ENCODE assay signal across 12 cellular contexts in genomic region chr2:170221317-170222288, GRCh38. TPM values are rescaled to one million over a fixed set of nuclear protein-coding genes. Genes with fewer than 3 reads are reported as not detected.
DNase-seq lines count a peak whose midpoint lies in the region; ATAC-seq and TF ChIP-seq lines count a peak whose summit lies in the region.
"Had no signal": no experiment of that assay in that cellular context is flagged by ENCODE, and none has a peak within 500 bp of the region (broad histone marks: within the 10 kb centered on the region; RNA-seq: fewer than 3 reads in every experiment).

No MANE protein-coding gene starts in this region.

- intact Hi-C loops in IMR-90 (cut with micrococcal nuclease) = loop anchor here (5.0 to 10.0 kb wide), 3 partner anchors 129 to 287 kb away; no protein-coding TSS in a partner anchor
- intact Hi-C loops in OCI-LY7 (cut with micrococcal nuclease; ENCODE audit: unreplicated experiment) = no loop called here

- peak overlapping the region; percentile 96 to 99; a peak in 3 of 4 replicates for H4K8ac ChIP-seq in IMR-90 (ENCODE audit: low read depth in 2 of 2, low read length in 2 of 2)

- peak overlapping the region; percentile 98 for H2BK20ac ChIP-seq in IMR-90 (ENCODE audit: low read depth, low read length)

- H3K9me2 ChIP-seq in OCI-LY7 (ENCODE audit: insufficient read depth, low read length) = no peaks in the 10 kb centered on the region

- peak; percentile 22 for DNase-seq in AG08396 (ENCODE audit: low spot score)
- DNase-seq in IMR-90 = peak; percentile 76
- peak; percentile 59 for DNase-seq in astrocyte of the spinal cord (ENCODE audit: low read depth, low spot score)
- peak; percentile 81 for DNase-seq in iris pigment epithelial cell (ENCODE audit: low read depth)
- no peak for DNase-seq in amygdala (lab: John Stamatoyannopoulos, UW)
- DNase-seq in OCI-LY7 (ENCODE audit: low spot score) = no peak
- no peak for DNase-seq in GM19240 (ENCODE audit: insufficient read length, low spot score)
- DNase-seq: activated CD8-positive, alpha-beta T cell treated with anti-CD3 and anti-CD28 coated beads, Interleukin-2, amount 10 ng/mL, durations not matched to agents 7 days and 5 days; GOT3; SIG-M5 had no signal

- H3K79me1 ChIP-seq in IMR-90 (ENCODE audit: low read depth in 1 of 2, low read length in 2 of 2) = 0 out of 4 replicates have a peak, but pooled peaks cover 0 to 3% of the 10 kb centered on the region in 2 experiments

- no peaks in the 10 kb centered on the region for H3K27me3 ChIP-seq in IMR-90 (ENCODE audit: control insufficient read depth, insufficient read depth, low read length)
- H3K27me3 ChIP-seq: cardiac muscle cell had no signal

- peak; percentile 84 for ATAC-seq in IMR-90 (ENCODE audit: low read depth)
- ATAC-seq in HG03469 (IDR thresholded peaks at IDR 0.05; ENCODE audit: unreplicated experiment) = no peak

- H3K27ac ChIP-seq in IMR-90 (ENCODE audit: insufficient read depth, low read length) (peak overlapping the region; percentile 99), OCI-LY7 (ENCODE audit: low read depth, low read length, poor library complexity, severe bottlenecking) (no peak overlapping the region)
- H3K27ac ChIP-seq: cardiac muscle cell had no signal

- H3K79me2 ChIP-seq in OCI-LY7 (ENCODE audit: insufficient read depth, low read depth, low read length) = no peaks in the 10 kb centered on the region

- TF ChIP-seq RAD21 in IMR-90 (IDR thresholded peaks at IDR 0.05; ENCODE audit: low read length) = no peak

- CTCF ChIA-PET in IMR-90 (lab: Yijun Ruan, JAX) = interaction anchor here (1.0 kb wide), 1 partner anchor 28 kb away, joined by 4 read pairs; no protein-coding TSS in a partner anchor
- CTCF ChIA-PET in OCI-LY7 (lab: Charles Lee; ENCODE audit: unreplicated experiment) = no interaction called here

- H3K18ac ChIP-seq in IMR-90 (ENCODE audit: low read depth, low read length) = peak overlapping the region; percentile 99

- no peak for TF ChIP-seq CTCF in IMR-90 (conservative IDR thresholded peaks at IDR 0.05; ENCODE audit: low read depth, low read length)
- TF ChIP-seq CTCF in astrocyte of the spinal cord (IDR thresholded peaks at IDR 0.05; ENCODE audit: low read depth, low read length) = no peak
- TF ChIP-seq CTCF in OCI-LY7 (conservative IDR thresholded peaks at IDR 0.05; ENCODE audit: low read length) = no peak

- peak overlapping the region; percentile 76; the same call in 1 of the 2 replicates for H3K4me2 ChIP-seq in IMR-90 (ENCODE audit: low read depth, low read length)
- no peak overlapping the region for H3K4me2 ChIP-seq in OCI-LY7 (ENCODE audit: low read length)

- H3K4me1 ChIP-seq in IMR-90 (ENCODE audit: control insufficient read depth, insufficient read depth, low read length) (peaks cover 12% of the 10 kb centered on the region), OCI-LY7 (ENCODE audit: insufficient read depth, low read length, poor library complexity, severe bottlenecking) (no peaks in the 10 kb centered on the region)

- H3K9me1 ChIP-seq in IMR-90 (ENCODE audit: insufficient read depth, low read length) = peaks cover 5% of the 10 kb centered on the region

- in situ Hi-C loops in IMR-90 (cut with MboI; ENCODE audit: low sequenced_read_pairs) (no loop called here), astrocyte of the spinal cord (cut with HindIII; ENCODE audit: low sequenced_read_pairs) (no loop called here)

- POLR2A ChIA-PET in IMR-90 (lab: Charles Lee; ENCODE audit: unreplicated experiment) (no interaction called here), OCI-LY7 (lab: Charles Lee) (interaction anchor here (0.6 kb wide), 3 partner anchors 7 to 31 kb away, joined by 3 read pairs; no protein-coding TSS in a partner anchor)

- H3K9me3 ChIP-seq in IMR-90 (ENCODE audit: control insufficient read depth, insufficient read depth, low read length) = no peaks in the 10 kb centered on the region
- no peaks in the 10 kb centered on the region for H3K9me3 ChIP-seq in OCI-LY7 (ENCODE audit: low read length)

- H3K23ac ChIP-seq in IMR-90 (ENCODE audit: low read depth, low read length) = peak overlapping the region; percentile 97

- peak overlapping the region; percentile 86; the same call in 1 of the 2 replicates for H2AK5ac ChIP-seq in IMR-90 (ENCODE audit: low read depth, low read length)

- H2BK120ac ChIP-seq in IMR-90 (ENCODE audit: low read depth, low read length) = peak overlapping the region; percentile 99

- H2AFZ ChIP-seq in IMR-90 (replicated peaks; ENCODE audit: low read length, poor library complexity) (peak overlapping the region; percentile 88), OCI-LY7 (ENCODE audit: low read length) (no peak overlapping the region)

- H3K4me3 ChIP-seq in IMR-90 (ENCODE audit: insufficient read depth, low read depth, low read length) = peak overlapping the region; percentile 8; the same call in 1 of the 2 replicates
- H3K4me3 ChIP-seq in astrocyte of the spinal cord (ENCODE audit: low read depth, low read length) = no peak overlapping the region
- H3K4me3 ChIP-seq in OCI-LY7 (ENCODE audit: low read depth, low read length, poor library complexity, severe bottlenecking) = no peak overlapping the region
- H3K4me3 ChIP-seq: cardiac muscle cell had no signal

- H3K14ac ChIP-seq in IMR-90 (replicated peaks; ENCODE audit: low read depth, low read length) = peak overlapping the region; percentile 99

- H4K20me1 ChIP-seq in IMR-90 (ENCODE audit: insufficient read depth, low read length) = no peaks in the 10 kb centered on the region
- no peaks in the 10 kb centered on the region for H4K20me1 ChIP-seq in OCI-LY7 (ENCODE audit: insufficient read depth, low read length)

- peak overlapping the region; percentile 75 for H2AK9ac ChIP-seq in IMR-90 (replicated peaks; ENCODE audit: low read depth, low read length, poor library complexity)

- H3K36me3 ChIP-seq in IMR-90 (ENCODE audit: control insufficient read depth, insufficient read depth, low read length) (no peaks in the 10 kb centered on the region), OCI-LY7 (ENCODE audit: insufficient read depth, low read length) (no peaks in the 10 kb centered on the region)
- H3K36me3 ChIP-seq: cardiac muscle cell had no signal

- 0% methylated on average over 1 of the region's 6 CpGs; no CpG with 5 or more reads in 1 of the 2 experiments for WGBS in IMR-90 (ENCODE audit: extremely low coverage in 2 of 2, insufficient read length in 1 of 2), 2 experiments

- peak overlapping the region; percentile 94; the same call in 2 of the 3 replicates for H2BK15ac ChIP-seq in IMR-90 (ENCODE audit: low read depth, low read length)

- peak overlapping the region; percentile 97 for H3K4ac ChIP-seq in IMR-90 (ENCODE audit: low read depth, low read length)

- H2BK5ac ChIP-seq in IMR-90 (ENCODE audit: low read depth, low read length, poor library complexity, severe bottlenecking) = peak overlapping the region; percentile 100

- peak overlapping the region; percentile 45 for H3K9ac ChIP-seq in IMR-90 (ENCODE audit: low read depth, low read length)

- dilution Hi-C loops in IMR-90 (cut with HindIII; ENCODE audit: low sequenced_read_pairs, unreplicated experiment) = no loop called here

- BruUV-seq in IMR-90 (replicated peaks; lab: Mats Ljungman, UMichigan) (TSS peak; percentile 92), OCI-LY7 (replicated peaks; lab: Mats Ljungman, UMichigan) (no TSS peak)

- peak overlapping the region; percentile 100 for H4K5ac ChIP-seq in IMR-90 (ENCODE audit: low read depth, low read length)

- no peak for TF ChIP-seq POLR2A in IMR-90 (IDR thresholded peaks at IDR 0.05; ENCODE audit: low read depth, low read length)

- H3K56ac ChIP-seq in IMR-90 (ENCODE audit: extremely low read depth, insufficient read depth, low read length) = peak overlapping the region; percentile 83

- peak overlapping the region; percentile 98 for H4K91ac ChIP-seq in IMR-90 (ENCODE audit: insufficient read depth, low read depth, low read length)

TF ChIP-seq in IMR-90, 13 proteins besides CTCF, POLR2A, EP300 and RAD21 (continues in another document):
- TF ChIP-seq BHLHE40 (IDR thresholded peaks at IDR 0.05; ENCODE audit: low read depth, low read length) (no peak), MAFK (IDR thresholded peaks at IDR 0.05; ENCODE audit: low read depth, low read length) (no peak), USF2 (IDR thresholded peaks at IDR 0.05; ENCODE audit: low read depth, low read length) (no peak), CHD1 (IDR thresholded peaks at IDR 0.05; ENCODE audit: low read depth, low read length) (no peak), FOS (IDR thresholded peaks at IDR 0.05; ENCODE audit: low read depth, low read length) (no peak), SMC3 (IDR thresholded peaks at IDR 0.05; ENCODE audit: low read depth, low read length) (no peak), NFE2L2 (IDR thresholded peaks at IDR 0.05; ENCODE audit: low read depth, low read length) (no peak), CEBPB (IDR thresholded peaks at IDR 0.05; ENCODE audit: low read depth, low read length) (no peak), MXI1 (IDR thresholded peaks at IDR 0.05; ENCODE audit: borderline replicate concordance, low read depth, low read length) (no peak), MAZ (IDR thresholded peaks at IDR 0.05; ENCODE audit: borderline replicate concordance, low read depth, low read length) (no peak), RFX5 (IDR thresholded peaks at IDR 0.05; ENCODE audit: low read depth, low read length) (no peak)
- TF ChIP-seq, protein P1, sequence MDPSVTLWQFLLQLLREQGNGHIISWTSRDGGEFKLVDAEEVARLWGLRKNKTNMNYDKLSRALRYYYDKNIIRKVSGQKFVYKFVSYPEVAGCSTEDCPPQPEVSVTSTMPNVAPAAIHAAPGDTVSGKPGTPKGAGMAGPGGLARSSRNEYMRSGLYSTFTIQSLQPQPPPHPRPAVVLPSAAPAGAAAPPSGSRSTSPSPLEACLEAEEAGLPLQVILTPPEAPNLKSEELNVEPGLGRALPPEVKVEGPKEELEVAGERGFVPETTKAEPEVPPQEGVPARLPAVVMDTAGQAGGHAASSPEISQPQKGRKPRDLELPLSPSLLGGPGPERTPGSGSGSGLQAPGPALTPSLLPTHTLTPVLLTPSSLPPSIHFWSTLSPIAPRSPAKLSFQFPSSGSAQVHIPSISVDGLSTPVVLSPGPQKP (IDR thresholded peaks at IDR 0.05; ENCODE audit: borderline replicate concordance, low read depth, low read length) = no peak

RNA-seq across cellular contexts. Expression of gene MYO3B, which starts 43.7 kb away (rescaled TPM):
- not detected in 2 replicates for total RNA-seq in IMR-90 (2012; rRNA removed)
- 0.02 TPM in 1 of 2 replicates, not detected in the other for polyA plus RNA-seq in IMR-90 (2012; rRNA removed)
- polyA plus RNA-seq in IMR-90 (2012; cell fraction: cytosol; rRNA removed) = not detected in 2 replicates
- polyA plus RNA-seq in IMR-90 (2012; cell fraction: nucleus; rRNA removed; ENCODE audit: low replicate concordance) = 0.02 TPM in 1 of 2 replicates, not detected in the other
- total RNA-seq in OCI-LY7 (2014; rRNA removed; shearing (Covaris generic)) = not detected in 2 replicates
- total RNA-seq in OCI-LY7 (2022) = not detected in 2 replicates
- total RNA-seq: cardiac muscle cell had no signal
- polyA plus RNA-seq: cardiac muscle cell had no signal

Comparison
In these comparisons a context has a peak if more than half of its experiments do, and no peak if none do; other contexts are left out.
1. DNase-seq: peak in AG08396 (single experiment), IMR-90 (single experiment), astrocyte of the spinal cord (single experiment) and iris pigment epithelial cell (single experiment); none in amygdala (0 of 56), OCI-LY7 (single experiment) and GM19240 (single experiment).